26 cellular contexts compared by ENCODE assay signal in genomic region chr18:35610724-35611123, GRCh38.
"Had no signal": no experiment of that assay in that cellular context is flagged by ENCODE, and none has a peak within 500 bp of the region (broad histone marks: within the 10 kb centered on the region; RNA-seq: fewer than 3 reads in every experiment).

No MANE protein-coding gene starts in this region.

- H3K36me3 ChIP-seq: brain microvascular endothelial cell, gastrocnemius medialis, neutrophil, ovary, thoracic aorta, uterus had no signal

- H3K27me3 ChIP-seq: brain microvascular endothelial cell, gastrocnemius medialis, neutrophil, ovary, uterus had no signal

- ATAC-seq: activated CD8-positive, alpha-beta T cell treated with anti-CD3 and anti-CD28 coated beads for 36 hours; activated T-cell treated with anti-CD3 and anti-CD28 coated beads, Interleukin-2, amount 50 U/mL, for 4 hours; activated T-helper 17 cell treated with anti-CD3 and anti-CD28 coated beads, Interleukin-2, amount 50 U/mL, for 72 hours; gastrocnemius medialis; sciatic nerve; stimulated activated effector memory CD8-positive, alpha-beta T cell treated with anti-CD3 and anti-CD28 coated beads, Interleukin-12 subunit alpha, Interleukin-12 subunit beta, amount 100 ng/mL, for 72 hours had no signal

- H3K4me3 ChIP-seq: gastrocnemius medialis, ovary, skin epidermis, thoracic aorta, uterus had no signal

- H3K27ac ChIP-seq: brain microvascular endothelial cell, epithelial cell of prostate, gastrocnemius medialis, neutrophil, ovary, skin epidermis, thoracic aorta, uterus had no signal

- H3K9me3 ChIP-seq: gastrocnemius medialis, neutrophil, ovary, thoracic aorta, uterus had no signal

- DNase-seq: activated B cell treated with CpG ODN at 0.5 μM for 24 hours; activated CD4-positive, alpha-beta T cell treated with anti-CD3 and anti-CD28 coated beads, Interleukin-2, amount 50 U/mL, for 1 hour; activated CD8-positive, alpha-beta T cell treated with anti-CD3 and anti-CD28 coated beads for 36 hours; activated gamma-delta T cell treated with Interleukin-2 at 50 U/mL for 16 hours; activated naive CD4-positive, alpha-beta T cell treated with anti-CD3 and anti-CD28 coated beads, Interleukin-2, amount 50 U/mL, for 16 hours; activated T-cell treated with anti-CD3 and anti-CD28 coated beads, Interleukin-2, amount 50 U/mL, for 4 hours; amniotic stem cell; brain microvascular endothelial cell; central memory CD4-positive, alpha-beta T cell; gastrocnemius medialis; glutamatergic neuron; naive B cell; nephron progenitor cell; ovary; stimulated activated CD4-positive, alpha-beta T cell treated with anti-CD3 and anti-CD28 coated beads, Interleukin-4, amount 100 ng/mL, for 24 hours; T-helper 1 cell; uterus had no signal

- FAIRE-seq: astrocyte, islet of Langerhans had no signal
